In genomic region chr6:133705071-133705470, GRCh38 we compare ENCODE assay signal across 15 cellular contexts.
DNase-seq lines count a peak whose midpoint lies in the region; ATAC-seq and TF ChIP-seq lines count a peak whose summit lies in the region.
"Had no signal": no experiment of that assay in that cellular context is flagged by ENCODE, and none has a peak within 500 bp of the region (broad histone marks: within the 10 kb centered on the region; RNA-seq: fewer than 3 reads in every experiment).

No MANE protein-coding gene starts in this region.

- H3K4me3 Mint-ChIP-seq in osteocyte (ENCODE audit: unreplicated experiment) = no peak overlapping the region

- peaks cover 45% of the 10 kb centered on the region for H3K4me1 Mint-ChIP-seq in osteocyte (ENCODE audit: unreplicated experiment)

- no TSS peak for BruUV-seq in PC-3 (replicated peaks; lab: Mats Ljungman, UMichigan)
- no TSS peak for BruUV-seq in A673 (replicated peaks; lab: Mats Ljungman, UMichigan)

- no peaks in the 10 kb centered on the region for H3K36me3 Mint-ChIP-seq in osteocyte (ENCODE audit: unreplicated experiment)

- H3K27me3 Mint-ChIP-seq in osteocyte (ENCODE audit: unreplicated experiment) = no peaks in the 10 kb centered on the region

- no peaks in the 10 kb centered on the region for H3K9me2 ChIP-seq in PC-3 (replicated peaks; ENCODE audit: low read length)

- H2AFZ ChIP-seq in PC-3 (ENCODE audit: low read length) = no peak overlapping the region

- peak overlapping the region; percentile 95 for H3K27ac Mint-ChIP-seq in osteocyte (ENCODE audit: unreplicated experiment)

- H3K9me3 Mint-ChIP-seq in osteocyte (ENCODE audit: unreplicated experiment) = no peaks in the 10 kb centered on the region

- H3K27me3 ChIP-seq in PC-3 (ENCODE audit: low read length) = no peaks in the 10 kb centered on the region
- no peaks in the 10 kb centered on the region for H3K27me3 ChIP-seq in upper lobe of right lung
- H3K27me3 ChIP-seq in A673 (replicated peaks; ENCODE audit: insufficient read depth, low read depth, low read length, poor library complexity) = peaks cover 73% of the 10 kb centered on the region
- H3K27me3 ChIP-seq: cardiac muscle cell, thyroid gland had no signal

- H3K4me3 ChIP-seq in PC-3 (ENCODE audit: low read length) (no peak overlapping the region), fibroblast of pulmonary artery (replicated peaks; ENCODE audit: low read depth, low read length) (no peak overlapping the region), upper lobe of right lung (no peak overlapping the region), A673 (ENCODE audit: low read depth, low read length, poor library complexity, severe bottlenecking) (no peak overlapping the region)
- H3K4me3 ChIP-seq: cardiac muscle cell, thyroid gland had no signal

- POLR2A ChIA-PET in PC-3 (lab: Charles Lee; ENCODE audit: unreplicated experiment) (no interaction called here), A673 (lab: Charles Lee; ENCODE audit: low non-redundant PET) (no interaction called here)

- ATAC-seq in PC-3 (peak; percentile 52), upper lobe of right lung (no peak), HG03460 (IDR thresholded peaks at IDR 0.05; ENCODE audit: unreplicated experiment) (no peak), GM19397 (IDR thresholded peaks at IDR 0.05; ENCODE audit: unreplicated experiment) (no peak)

- TF ChIP-seq CTCF in PC-3 (conservative IDR thresholded peaks at IDR 0.05; ENCODE audit: low read depth, low read length) (no peak), fibroblast of pulmonary artery (IDR thresholded peaks at IDR 0.05; ENCODE audit: low read length, missing control alignments) (no peak), osteocyte (IDR thresholded peaks at IDR 0.05) (no peak), upper lobe of right lung (IDR thresholded peaks at IDR 0.05) (no peak), A673 (conservative IDR thresholded peaks at IDR 0.05; ENCODE audit: low read depth, low read length) (no peak)

- CTCF ChIA-PET in PC-3 (lab: Charles Lee) = no interaction called here
- CTCF ChIA-PET in A673 (lab: Charles Lee) = no interaction called here

- H3K9me3 ChIP-seq in PC-3 (ENCODE audit: low read length) (no peaks in the 10 kb centered on the region), upper lobe of right lung (no peaks in the 10 kb centered on the region), A673 (ENCODE audit: low read depth, low read length, poor library complexity, severe bottlenecking) (no peaks in the 10 kb centered on the region)
- H3K9me3 ChIP-seq: thyroid gland had no signal

- no peak overlapping the region for H3K4me2 ChIP-seq in PC-3 (ENCODE audit: low read length)

- no peaks in the 10 kb centered on the region for H3K79me2 ChIP-seq in PC-3 (ENCODE audit: low read length)

- DNase-seq in AG20443 (ENCODE audit: low spot score) (peak; percentile 54), PC-3 (peak; percentile 27), fibroblast of pulmonary artery (ENCODE audit: low read depth) (peak; percentile 83), osteocyte (ENCODE audit: extremely low spot score, unreplicated experiment) (no peak), upper lobe of right lung (no peak), A673 (ENCODE audit: low spot score) (no peak)
- DNase-seq: C1 segment of cervical spinal cord, DMS79 treated with DMSO at 0.1 percent for 48 hours, mesendoderm, NCI-H1436 treated with DMSO at 0.1 percent for 48 hours, NCI-H524, thyroid gland had no signal

- H3K4me1 ChIP-seq in PC-3 (ENCODE audit: insufficient read depth, low read length) = peaks cover 20% of the 10 kb centered on the region
- no peaks in the 10 kb centered on the region for H3K4me1 ChIP-seq in upper lobe of right lung
- no peaks in the 10 kb centered on the region for H3K4me1 ChIP-seq in A673 (ENCODE audit: insufficient read depth, low read length, poor library complexity, severe bottlenecking)
- H3K4me1 ChIP-seq: thyroid gland had no signal

- no peaks in the 10 kb centered on the region for H3K36me3 ChIP-seq in PC-3 (ENCODE audit: low read depth, low read length)
- no peaks in the 10 kb centered on the region for H3K36me3 ChIP-seq in upper lobe of right lung
- H3K36me3 ChIP-seq in A673 (ENCODE audit: insufficient read depth, low read length, poor library complexity, severe bottlenecking) = no peaks in the 10 kb centered on the region
- H3K36me3 ChIP-seq: cardiac muscle cell, thyroid gland had no signal

- H3K9ac ChIP-seq in PC-3 (ENCODE audit: low read length) = no peak overlapping the region

- H3K27ac ChIP-seq in PC-3 (ENCODE audit: low read length) = peak overlapping the region; percentile 38
- H3K27ac ChIP-seq in upper lobe of right lung = no peak overlapping the region
- no peak overlapping the region for H3K27ac ChIP-seq in A673 (ENCODE audit: low read depth, low read length, poor library complexity, severe bottlenecking)
- H3K27ac ChIP-seq: cardiac muscle cell, thyroid gland had no signal

- intact Hi-C loops in PC-3 (cut with micrococcal nuclease) = loop anchor here (5.0 kb wide), 2 partner anchors 132 to 138 kb away; no protein-coding TSS in a partner anchor
- intact Hi-C loops in upper lobe of right lung (cut with DNase I) = no loop called here
- intact Hi-C loops in A673 (cut with micrococcal nuclease; ENCODE audit: unreplicated experiment) = no loop called here

- H4K20me1 ChIP-seq in PC-3 (ENCODE audit: low read length) = no peaks in the 10 kb centered on the region

- no peaks in the 10 kb centered on the region for H3F3A ChIP-seq in PC-3 (ENCODE audit: low read length, unreplicated experiment)

Comparison
In these comparisons a context has a peak if more than half of its experiments do, and no peak if none do; other contexts are left out.
1. DNase-seq: peak in AG20443 (single experiment), PC-3 (single experiment) and fibroblast of pulmonary artery (single experiment); none in osteocyte (single experiment), upper lobe of right lung (single experiment) and A673 (single experiment).